1 cellular context compared by ENCODE assay signal in genomic region chr3:23785097-23785645, GRCh38.
TF ChIP-seq lines count a peak whose summit lies in the region.

No MANE protein-coding gene starts in this region.

TF ChIP-seq in HEK293, 187 proteins besides CTCF, POLR2A, EP300 and RAD21 (continued from another document):
- no peak for TF ChIP-seq ZNF280D (tag by site-specific recombination; IDR thresholded peaks at IDR 0.05)
- TF ChIP-seq ZNF362 (tag by site-specific recombination; IDR thresholded peaks at IDR 0.05) = no peak
- TF ChIP-seq ZNF174 (tag by site-specific recombination; IDR thresholded peaks at IDR 0.05) = no peak
- TF ChIP-seq ZNF211 (tag by site-specific recombination; IDR thresholded peaks at IDR 0.05; ENCODE audit: low read depth) = no peak
- peak; percentile 57 for TF ChIP-seq PRDM6 (tag by site-specific recombination; IDR thresholded peaks at IDR 0.05)
- peak; percentile 7; the same call in 1 of the 2 replicates for TF ChIP-seq ZNF335 (tag by site-specific recombination; conservative IDR thresholded peaks at IDR 0.05)
- no peak for TF ChIP-seq EGR2 (tag by site-specific recombination; IDR thresholded peaks at IDR 0.05; ENCODE audit: low read depth)
- no peak for TF ChIP-seq KLF7 (tag by site-specific recombination; IDR thresholded peaks at IDR 0.05; ENCODE audit: borderline replicate concordance)
- TF ChIP-seq ZNF157 (tag by site-specific recombination; IDR thresholded peaks at IDR 0.05) = no peak
